In genomic region chr21:41689289-41689583, GRCh38 we compare ENCODE assay signal across 24 cellular contexts.
A peak's percentile ranks its signal among the peaks of the same experiment; 100 is the strongest.
DNase-seq lines count a peak whose midpoint lies in the region; ATAC-seq lines count a peak whose summit lies in the region.
"Had no signal": no experiment of that assay in that cellular context is flagged by ENCODE, and none has a peak within 500 bp of the region (broad histone marks: within the 10 kb centered on the region; RNA-seq: fewer than 3 reads in every experiment).

No MANE protein-coding gene starts in this region.

- H3K36me3 ChIP-seq in neuronal stem cell (replicated peaks in 1 of 2; ENCODE audit: control insufficient read depth in 2 of 2, insufficient read depth in 2 of 2, low read length in 2 of 2) (no peaks in the 10 kb centered on the region), MG63 (no peaks in the 10 kb centered on the region)
- H3K36me3 ChIP-seq: BE2C, BLaER1 had no signal

- peaks cover 0 to 7% of the 10 kb centered on the region in 2 donors for H3K9me3 Mint-ChIP-seq in stimulated activated naive CD8-positive, alpha-beta T cell treated with anti-CD3 and anti-CD28 coated beads, Interleukin-15, amount 100 ng/mL, for 72 hours
- H3K9me3 Mint-ChIP-seq in stimulated activated memory B cell treated with anti-CD40 and anti-IgM and Interleukin-4, amounts not matched to agents 10 μg/mL and 1 μg/mL and 100 μg/mL, for 72 hours, result peaks cover 7% of the 10 kb centered on the region

- H2AFZ ChIP-seq in neuronal stem cell (ENCODE audit: low read length), result no peak overlapping the region

- H2BK5ac ChIP-seq in neuronal stem cell (ENCODE audit: low read length), result no peak overlapping the region

- ATAC-seq in stimulated activated naive CD8-positive, alpha-beta T cell treated with anti-CD3 and anti-CD28 coated beads, Interleukin-15, amount 100 ng/mL, for 72 hours, result peak; percentile 69
- no peak for ATAC-seq in stimulated activated naive CD8-positive, alpha-beta T cell treated with anti-CD3 and anti-CD28 coated beads, Interleukin-15, Interleukin-2, amounts not matched to agents 100 U/mL and 50 U/mL, for 24 hours
- peak; percentile 53 for ATAC-seq in stimulated activated memory B cell treated with anti-CD40 and anti-IgM and Interleukin-4, amounts not matched to agents 10 μg/mL and 1 μg/mL and 100 μg/mL, for 72 hours
- ATAC-seq: GM12878 had no signal

- peak overlapping the region; percentile 40 for H3K18ac ChIP-seq in neuronal stem cell (ENCODE audit: low read length)

- no peak overlapping the region for H3K4me3 Mint-ChIP-seq in stimulated activated naive CD8-positive, alpha-beta T cell treated with anti-CD3 and anti-CD28 coated beads, Interleukin-15, amount 100 ng/mL, for 72 hours
- H3K4me3 Mint-ChIP-seq in stimulated activated memory B cell treated with anti-CD40 and anti-IgM and Interleukin-4, amounts not matched to agents 10 μg/mL and 1 μg/mL and 100 μg/mL, for 72 hours, result no peak overlapping the region
- H3K4me3 Mint-ChIP-seq: CD14-positive monocyte; CD4-positive, alpha-beta memory T cell; CD4-positive, CD25-positive, alpha-beta regulatory T cell; CD8-positive, alpha-beta memory T cell had no signal

- no peak overlapping the region for H3K9ac ChIP-seq in neuronal stem cell (ENCODE audit: low read depth, low read length, poor library complexity)
- H3K9ac ChIP-seq: BLaER1 had no signal

- no peak overlapping the region for H2BK12ac ChIP-seq in neuronal stem cell (ENCODE audit: low read length)

- no peak overlapping the region for H3K4ac ChIP-seq in neuronal stem cell (ENCODE audit: low read length)

- H3K4me3 ChIP-seq in neuronal stem cell (ENCODE audit: low read length in 2 of 2) (no peak overlapping the region), MG63 (no peak overlapping the region)
- H3K4me3 ChIP-seq: BLaER1, GM12878 had no signal

- no peak overlapping the region for H4K8ac ChIP-seq in neuronal stem cell (ENCODE audit: low read depth, low read length)

- no peak overlapping the region for H2BK15ac ChIP-seq in neuronal stem cell (ENCODE audit: low read length)

- H3K27ac ChIP-seq in neuronal stem cell (replicated peaks; ENCODE audit: low read length) (no peak overlapping the region), caudate nucleus (ENCODE audit: low read depth, low read length) (no peak overlapping the region)
- H3K27ac ChIP-seq: BLaER1 had no signal

- peak overlapping the region; percentile 63 for H3K23ac ChIP-seq in neuronal stem cell (ENCODE audit: low read depth, low read length, poor library complexity)

- no peak overlapping the region for H3K4me2 ChIP-seq in neuronal stem cell (ENCODE audit: insufficient read depth, low read length, poor library complexity, severe bottlenecking)
- H3K4me2 ChIP-seq: BLaER1 had no signal

- H3K79me1 ChIP-seq in neuronal stem cell (ENCODE audit: low read depth, low read length), result no peaks in the 10 kb centered on the region

- no peak overlapping the region for H2BK120ac ChIP-seq in neuronal stem cell (ENCODE audit: low read depth, low read length)

- H3K9me3 ChIP-seq in neuronal stem cell (replicated peaks in 1 of 2; ENCODE audit: control insufficient read depth in 2 of 2, insufficient read depth in 1 of 2, low read depth in 1 of 2, low read length in 2 of 2) (no peaks in the 10 kb centered on the region), MG63 (no peaks in the 10 kb centered on the region)
- H3K9me3 ChIP-seq: BE2C, BLaER1 had no signal

- H4K91ac ChIP-seq in neuronal stem cell (ENCODE audit: low read depth, low read length, poor library complexity), result no peak overlapping the region

- H3K27me3 ChIP-seq in neuronal stem cell (ENCODE audit: control insufficient read depth in 3 of 3, insufficient read depth in 3 of 3, low read depth in 1 of 3, low read length in 3 of 3), result no peaks in the 10 kb centered on the region
- H3K27me3 ChIP-seq in MG63, result no peaks in the 10 kb centered on the region
- H3K27me3 ChIP-seq: BE2C, BLaER1 had no signal

- peak overlapping the region; percentile 49 for H3K14ac ChIP-seq in neuronal stem cell (ENCODE audit: low read length)

- no peak for DNase-seq in stimulated activated naive CD8-positive, alpha-beta T cell treated with anti-CD3 and anti-CD28 coated beads, Interleukin-15, amount 100 ng/mL, for 72 hours
- no peak for DNase-seq in stimulated activated naive CD8-positive, alpha-beta T cell treated with anti-CD3 and anti-CD28 coated beads, Interleukin-15, Interleukin-2, amounts not matched to agents 100 U/mL and 50 U/mL, for 24 hours
- no peak for DNase-seq in neuronal stem cell (ENCODE audit: low spot score)
- no peak for DNase-seq in MG63
- DNase-seq in caudate nucleus (lab: John Stamatoyannopoulos, UW), result no peak
- DNase-seq: 8988T; ACHN; BE2C; C1 segment of cervical spinal cord; CD4-positive, alpha-beta memory T cell; CD4-positive, CD25-positive, alpha-beta regulatory T cell; CD8-positive, alpha-beta memory T cell; COR-L47; DMS 273 treated with DMSO at 0.1 percent for 48 hours; DMS153; DMS53; DMS79; DND-41; EL; GDM1 had no signal

- H3K4me1 Mint-ChIP-seq in stimulated activated naive CD8-positive, alpha-beta T cell treated with anti-CD3 and anti-CD28 coated beads, Interleukin-15, amount 100 ng/mL, for 72 hours, result no peaks in the 10 kb centered on the region
- no peaks in the 10 kb centered on the region for H3K4me1 Mint-ChIP-seq in stimulated activated memory B cell treated with anti-CD40 and anti-IgM and Interleukin-4, amounts not matched to agents 10 μg/mL and 1 μg/mL and 100 μg/mL, for 72 hours
- H3K4me1 Mint-ChIP-seq: CD4-positive, alpha-beta memory T cell; CD4-positive, CD25-positive, alpha-beta regulatory T cell; CD8-positive, alpha-beta memory T cell had no signal

- no peaks in the 10 kb centered on the region for H3K4me1 ChIP-seq in neuronal stem cell (ENCODE audit: control insufficient read depth in 2 of 2, insufficient read depth in 1 of 2, low read depth in 1 of 2, low read length in 2 of 2)
- H3K4me1 ChIP-seq: BE2C, BLaER1 had no signal

- H3K27ac Mint-ChIP-seq in stimulated activated naive CD8-positive, alpha-beta T cell treated with anti-CD3 and anti-CD28 coated beads, Interleukin-15, amount 100 ng/mL, for 72 hours, result no peak overlapping the region
- H3K27ac Mint-ChIP-seq in stimulated activated memory B cell treated with anti-CD40 and anti-IgM and Interleukin-4, amounts not matched to agents 10 μg/mL and 1 μg/mL and 100 μg/mL, for 72 hours, result no peak overlapping the region
- H3K27ac Mint-ChIP-seq: CD14-positive monocyte; CD4-positive, alpha-beta memory T cell; CD4-positive, CD25-positive, alpha-beta regulatory T cell; CD8-positive, alpha-beta memory T cell had no signal

- WGBS in neuronal stem cell (ENCODE audit: extremely low coverage in 2 of 2, insufficient read length in 2 of 2, insufficient replicate concordance in 1 of 2), 2 donors, result no CpG with 5 or more reads among the region's 24 CpGs

- H2AK5ac ChIP-seq in neuronal stem cell (ENCODE audit: low read depth, low read length), result no peak overlapping the region

- peaks cover 39% of the 10 kb centered on the region for H3K27me3 Mint-ChIP-seq in stimulated activated naive CD8-positive, alpha-beta T cell treated with anti-CD3 and anti-CD28 coated beads, Interleukin-15, amount 100 ng/mL, for 72 hours
- peaks cover 40% of the 10 kb centered on the region for H3K27me3 Mint-ChIP-seq in stimulated activated memory B cell treated with anti-CD40 and anti-IgM and Interleukin-4, amounts not matched to agents 10 μg/mL and 1 μg/mL and 100 μg/mL, for 72 hours

- H3K36me3 Mint-ChIP-seq in stimulated activated memory B cell treated with anti-CD40 and anti-IgM and Interleukin-4, amounts not matched to agents 10 μg/mL and 1 μg/mL and 100 μg/mL, for 72 hours, result no peaks in the 10 kb centered on the region
- H3K36me3 Mint-ChIP-seq: CD14-positive monocyte; CD4-positive, alpha-beta memory T cell; CD4-positive, CD25-positive, alpha-beta regulatory T cell; CD8-positive, alpha-beta memory T cell had no signal
